In the genomic region with DNA sequence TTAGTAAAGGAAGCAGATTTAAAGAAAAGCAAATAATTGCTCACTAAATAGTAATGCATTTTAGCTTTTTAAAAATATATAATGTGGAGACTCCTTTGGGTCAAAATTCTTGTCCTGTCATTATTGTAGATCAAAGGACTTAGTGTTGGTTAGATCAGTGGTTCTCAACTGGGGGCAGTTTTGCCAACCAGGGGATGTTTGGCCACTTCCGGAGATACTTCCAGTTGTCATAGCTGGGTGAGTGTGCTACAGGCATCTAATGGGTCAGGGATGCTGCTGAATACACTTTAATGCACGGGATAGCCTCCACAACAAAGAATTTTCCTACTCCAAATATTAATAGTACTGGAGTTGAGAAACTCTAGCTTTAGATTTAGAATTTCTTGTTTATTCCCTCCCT, we compare ENCODE assay signal across 10 cellular contexts.
DNase-seq lines count a peak whose midpoint lies in the region; ATAC-seq and TF ChIP-seq lines count a peak whose summit lies in the region.
"Had no signal": no experiment of that assay in that cellular context is flagged by ENCODE, and none has a peak within 500 bp of the region (broad histone marks: within the 10 kb centered on the region; RNA-seq: fewer than 3 reads in every experiment).

No MANE protein-coding gene starts in this region.

- H3K27ac ChIP-seq in breast epithelium (peak overlapping the region; percentile 56 to 72), WERI-Rb-1 (no peak overlapping the region)

- no peaks in the 10 kb centered on the region for H3K9me3 Mint-ChIP-seq in Calu3 (ENCODE audit: low read depth, unreplicated experiment)
- H3K9me3 Mint-ChIP-seq in natural killer cell, result no peaks in the 10 kb centered on the region
- H3K9me3 Mint-ChIP-seq: H9 had no signal

- peak overlapping the region; percentile 58 for H3K4me3 Mint-ChIP-seq in Calu3 (ENCODE audit: low read depth, unreplicated experiment)
- peak overlapping the region; percentile 21 for H3K4me3 Mint-ChIP-seq in natural killer cell
- H3K4me3 Mint-ChIP-seq: H9, WTC11 had no signal

- no peak overlapping the region for H3K27ac Mint-ChIP-seq in Calu3 (ENCODE audit: unreplicated experiment)
- H3K27ac Mint-ChIP-seq in natural killer cell, result peak overlapping the region; percentile 53 to 71
- H3K27ac Mint-ChIP-seq: WTC11 had no signal

- no TSS peak for BruUV-seq in Calu3 (replicated peaks; lab: Mats Ljungman, UMichigan)

- H3K4me3 ChIP-seq in breast epithelium (peak overlapping the region in 1 of 3 donors; percentile 40), WERI-Rb-1 (ENCODE audit: low read depth, low read length) (no peak overlapping the region)

- H3K4me1 ChIP-seq in breast epithelium, result no peaks in the 10 kb centered on the region

- no peaks in the 10 kb centered on the region for H3K36me3 ChIP-seq in breast epithelium
- no peaks in the 10 kb centered on the region for H3K36me3 ChIP-seq in WERI-Rb-1

- H3K36me3 Mint-ChIP-seq in Calu3 (ENCODE audit: insufficient read depth, unreplicated experiment) (peaks cover 41% of the 10 kb centered on the region), natural killer cell (no peaks in the 10 kb centered on the region)

- H3K27me3 Mint-ChIP-seq in Calu3 (ENCODE audit: unreplicated experiment) (no peaks in the 10 kb centered on the region), natural killer cell (ENCODE audit: low read depth in 2 of 2) (no peaks in the 10 kb centered on the region)

- H3K9me3 ChIP-seq in breast epithelium (no peaks in the 10 kb centered on the region), WERI-Rb-1 (ENCODE audit: severe bottlenecking) (no peaks in the 10 kb centered on the region)

- CTCF ChIA-PET in Calu3 (lab: Charles Lee), result interaction anchor here (1.1 kb wide), 1 partner anchor 76 kb away, joined by 4 read pairs; no protein-coding TSS in a partner anchor

- intact Hi-C loops in Calu3 (cut with micrococcal nuclease; ENCODE audit: unreplicated experiment), result loop anchor here (5.0 to 10.0 kb wide), 2 partner anchors 34 to 72 kb away; no protein-coding TSS in a partner anchor
- intact Hi-C loops in breast epithelium (cut with DNase I; ENCODE audit: low total_unique reads), result no loop called here
- intact Hi-C loops in natural killer cell (cut with micrococcal nuclease), result no loop called here

- DNase-seq in Calu3 (no peak), breast epithelium (ENCODE audit: low spot score in 2 of 2) (no peak), natural killer cell (no peak), KG1 (lab: John Stamatoyannopoulos, UW) (no peak), WERI-Rb-1 (no peak), GM19238 (ENCODE audit: insufficient read length, low spot score) (no peak), NCI-H146 (lab: John Stamatoyannopoulos, UW) (no peak)
- DNase-seq: H9 had no signal

- TF ChIP-seq CTCF in Calu3 (IDR thresholded peaks at IDR 0.05; ENCODE audit: unreplicated experiment), result no peak
- no peak for TF ChIP-seq CTCF in breast epithelium (IDR thresholded peaks at IDR 0.05)
- TF ChIP-seq CTCF in natural killer cell (IDR thresholded peaks at IDR 0.05), result no peak
- no peak for TF ChIP-seq CTCF in WERI-Rb-1 (IDR thresholded peaks at IDR 0.05; ENCODE audit: low read depth, low read length)

- ATAC-seq in HG02852 (IDR thresholded peaks at IDR 0.05; ENCODE audit: unreplicated experiment) (peak; percentile 13), natural killer cell (no peak)
- ATAC-seq: WTC11 had no signal

- H3K27me3 ChIP-seq in breast epithelium (no peaks in the 10 kb centered on the region), WERI-Rb-1 (ENCODE audit: insufficient read depth, low read depth, severe bottlenecking) (no peaks in the 10 kb centered on the region)

- no peak for TF ChIP-seq POLR2A in breast epithelium (IDR thresholded peaks at IDR 0.05)

- H3K4me1 Mint-ChIP-seq in Calu3 (ENCODE audit: low read depth, unreplicated experiment) (peaks cover 8% of the 10 kb centered on the region), natural killer cell (peaks cover 27 to 33% of the 10 kb centered on the region in 2 donors)
